ENCODE assay signal across 9 cellular contexts in genomic region chr6:40999498-41000070, GRCh38. TPM values are rescaled to one million over a fixed set of nuclear protein-coding genes. Genes with fewer than 3 reads are reported as not detected.
DNase-seq lines count a peak whose midpoint lies in the region; ATAC-seq and TF ChIP-seq lines count a peak whose summit lies in the region.
"Had no signal": no experiment of that assay in that cellular context is flagged by ENCODE, and none has a peak within 500 bp of the region (broad histone marks: within the 10 kb centered on the region; RNA-seq: fewer than 3 reads in every experiment).

No MANE protein-coding gene starts in this region.

- H3K4me3 ChIP-seq in BE2C (ENCODE audit: low read depth, low read length) (no peak overlapping the region), RWPE2 (ENCODE audit: severe bottlenecking) (no peak overlapping the region)

- peaks cover 11% of the 10 kb centered on the region for H3K27me3 ChIP-seq in BE2C
- H3K27me3 ChIP-seq in RWPE2 (ENCODE audit: insufficient read depth, poor library complexity, severe bottlenecking) = no peaks in the 10 kb centered on the region

- ATAC-seq in RWPE2 (ENCODE audit: low read depth) (peak; percentile 41; the same call in 1 of the 3 replicates), HG02571 (IDR thresholded peaks at IDR 0.05; ENCODE audit: unreplicated experiment) (no peak)

- H3K9me3 ChIP-seq in BE2C (no peaks in the 10 kb centered on the region), RWPE2 (ENCODE audit: severe bottlenecking) (no peaks in the 10 kb centered on the region)

- H3K36me3 ChIP-seq in BE2C = no peaks in the 10 kb centered on the region
- no peaks in the 10 kb centered on the region for H3K36me3 ChIP-seq in RWPE2 (ENCODE audit: low read depth)

- DNase-seq in BE2C (peak; percentile 53), GM19240 (ENCODE audit: insufficient read length, low spot score) (peak; percentile 35), RWPE2 (ENCODE audit: low spot score) (no peak), fibroblast of the conjunctiva (ENCODE audit: low read depth) (peak; percentile 22), progenitor cell of endocrine pancreas (ENCODE audit: low spot score, unreplicated experiment) (no peak), NCI-H128 (lab: John Stamatoyannopoulos, UW; ENCODE audit: unreplicated experiment) (no peak), cerebellar nuclear complex (lab: John Stamatoyannopoulos, UW) (no peak)

- no peaks in the 10 kb centered on the region for H3K4me1 ChIP-seq in BE2C
- peaks cover 11% of the 10 kb centered on the region for H3K4me1 ChIP-seq in RWPE2 (ENCODE audit: insufficient read depth, poor library complexity, severe bottlenecking)

- no peak overlapping the region for H3K27ac ChIP-seq in RWPE2 (ENCODE audit: poor library complexity, severe bottlenecking)

- H3K4me3 Mint-ChIP-seq in progenitor cell of endocrine pancreas (ENCODE audit: low read depth) = peak overlapping the region; percentile 54
- H3K4me3 Mint-ChIP-seq: stimulated activated naive CD8-positive, alpha-beta T cell treated with anti-CD3 and anti-CD28 coated beads, Interleukin-15, Interleukin-2, amounts not matched to agents 100 ng/mL and 50 ng/mL, for 24 hours had no signal

- no peaks in the 10 kb centered on the region for H3K9me3 Mint-ChIP-seq in progenitor cell of endocrine pancreas (ENCODE audit: low read depth)
- H3K9me3 Mint-ChIP-seq: stimulated activated naive CD8-positive, alpha-beta T cell treated with anti-CD3 and anti-CD28 coated beads, Interleukin-15, Interleukin-2, amounts not matched to agents 100 ng/mL and 50 ng/mL, for 24 hours had no signal

- H3K4me1 Mint-ChIP-seq in progenitor cell of endocrine pancreas (ENCODE audit: low read depth) = peaks cover 56% of the 10 kb centered on the region

- peak; percentile 61 for TF ChIP-seq CTCF in BE2C (IDR thresholded peaks at IDR 0.05; ENCODE audit: low read depth, low read length)
- peak; percentile 8 for TF ChIP-seq CTCF in RWPE2 (IDR thresholded peaks at IDR 0.05; ENCODE audit: poor library complexity, severe bottlenecking)
- peak; percentile 56 for TF ChIP-seq CTCF in progenitor cell of endocrine pancreas (IDR thresholded peaks at IDR 0.05; ENCODE audit: unreplicated experiment)

- no peaks in the 10 kb centered on the region for H3K27me3 Mint-ChIP-seq in progenitor cell of endocrine pancreas

- H3K27ac Mint-ChIP-seq in progenitor cell of endocrine pancreas = peak overlapping the region; percentile 94
- H3K27ac Mint-ChIP-seq: stimulated activated naive CD8-positive, alpha-beta T cell treated with anti-CD3 and anti-CD28 coated beads, Interleukin-15, Interleukin-2, amounts not matched to agents 100 ng/mL and 50 ng/mL, for 24 hours had no signal

- H3K36me3 Mint-ChIP-seq in progenitor cell of endocrine pancreas (ENCODE audit: insufficient read depth) = no peaks in the 10 kb centered on the region

RNA-seq across cellular contexts. Expression of gene UNC5CL, which starts 39.4 kb away (rescaled TPM):
- polyA plus RNA-seq in BE2C (2012; ENCODE audit: insufficient read depth, insufficient read length, low read depth) = 1.3 TPM
- total RNA-seq in progenitor cell of endocrine pancreas = 3.7 and 4.7 TPM in 2 replicates

RNA-seq across cellular contexts. Expression of gene TSPO2, which starts 42.7 kb away (rescaled TPM):
- not detected for polyA plus RNA-seq in BE2C (2012; ENCODE audit: insufficient read depth, insufficient read length, low read depth)
- total RNA-seq in progenitor cell of endocrine pancreas = not detected in 2 replicates

RNA-seq across cellular contexts. Expression of gene APOBEC2, which starts 53.4 kb away (rescaled TPM):
- 0.39 TPM for polyA plus RNA-seq in BE2C (2012; ENCODE audit: insufficient read depth, insufficient read length, low read depth)
- 1.2 and 1.4 TPM in 2 replicates for total RNA-seq in progenitor cell of endocrine pancreas

Comparison
In these comparisons a context has a peak if more than half of its experiments do, and no peak if none do; other contexts are left out.
1. DNase-seq: peak in BE2C (single experiment), GM19240 (single experiment) and fibroblast of the conjunctiva (single experiment); none in RWPE2 (single experiment), progenitor cell of endocrine pancreas (single experiment), NCI-H128 (single experiment) and cerebellar nuclear complex (0 of 2).
2. CTCF ChIP-seq: peak in every context shown above with its lines; median percentile 61 in BE2C; 56 in progenitor cell of endocrine pancreas; 8 in RWPE2.